Comparison of ENCODE assay signal across 8 cellular contexts in genomic region chr11:3849297-3849874, GRCh38. TPM values are rescaled to one million over a fixed set of nuclear protein-coding genes. Genes with fewer than 3 reads are reported as not detected.
DNase-seq lines count a peak whose midpoint lies in the region; ATAC-seq, FAIRE-seq and TF ChIP-seq lines count a peak whose summit lies in the region.

No MANE protein-coding gene starts in this region.

- H3K4me3 Mint-ChIP-seq in activated T-cell treated with anti-CD3 and anti-CD28 coated beads, Interleukin-2, amount 50 U/mL, for 4 hours: no peak overlapping the region

- no peaks in the 10 kb centered on the region for H3K36me3 ChIP-seq in BJ (ENCODE audit: control insufficient read depth, insufficient read depth, low read length)

- H3K36me3 Mint-ChIP-seq in activated T-cell treated with anti-CD3 and anti-CD28 coated beads, Interleukin-2, amount 50 U/mL, for 4 hours (ENCODE audit: insufficient read depth): no peaks in the 10 kb centered on the region

- peak; percentile 82 for FAIRE-seq in GM18507 (lab: Jason Lieb, UNC)

- H3K27me3 ChIP-seq in BJ (ENCODE audit: control insufficient read depth, insufficient read depth, low read length): no peaks in the 10 kb centered on the region

- no peaks in the 10 kb centered on the region for H3K27me3 Mint-ChIP-seq in activated T-cell treated with anti-CD3 and anti-CD28 coated beads, Interleukin-2, amount 50 U/mL, for 4 hours (ENCODE audit: low read depth)

- ATAC-seq in activated T-cell treated with anti-CD3 and anti-CD28 coated beads, Interleukin-2, amount 50 U/mL, for 4 hours: peak; percentile 52 to 69
- ATAC-seq in sciatic nerve (peak; percentile 65), HG03521 (IDR thresholded peaks at IDR 0.05; ENCODE audit: unreplicated experiment) (no peak), HG03571 (IDR thresholded peaks at IDR 0.05; ENCODE audit: unreplicated experiment) (no peak)

- no peak for DNase-seq in BJ (ENCODE audit: low read depth)
- DNase-seq in GM18507 (ENCODE audit: extremely low spot score, insufficient read length, low read depth): no peak
- DNase-seq in NCI-H345 treated with DMSO at 0.1 percent for 48 hours (lab: John Stamatoyannopoulos, UW; ENCODE audit: unreplicated experiment): peak; percentile 27
- peak; percentile 42 for DNase-seq in activated T-cell treated with anti-CD3 and anti-CD28 coated beads, Interleukin-2, amount 50 U/mL, for 4 hours
- DNase-seq in glomerular visceral epithelial cell (ENCODE audit: extremely low spot score): peak; percentile 43
- DNase-seq in sciatic nerve (ENCODE audit: low spot score): no peak

- intact Hi-C loops in sciatic nerve (cut with DNase I): no loop called here

- CTCF ChIA-PET in BJ (lab: Yijun Ruan, JAX): interaction anchor here (0.6 to 14.0 kb wide), 38 partner anchors 8 to 269 kb away, joined by 3 to 524 read pairs (median 4); partner anchors contain the start of genes PGAP2 and RHOG

- no peak overlapping the region for H3K4me3 ChIP-seq in BJ (ENCODE audit: low read depth, low read length)

- POLR2A ChIA-PET in BJ (lab: Charles Lee): no interaction called here

- H3K4me1 Mint-ChIP-seq in activated T-cell treated with anti-CD3 and anti-CD28 coated beads, Interleukin-2, amount 50 U/mL, for 4 hours (ENCODE audit: low read depth): peaks cover 37% of the 10 kb centered on the region

- TF ChIP-seq CTCF in BJ (IDR thresholded peaks at IDR 0.05; ENCODE audit: insufficient read depth, low read depth, low read length): peak; percentile 70

- H3K9me3 Mint-ChIP-seq in activated T-cell treated with anti-CD3 and anti-CD28 coated beads, Interleukin-2, amount 50 U/mL, for 4 hours: no peaks in the 10 kb centered on the region

RNA-seq across cellular contexts. Expression of gene STIM1, which starts 6.1 kb away (rescaled TPM):
- 24.4 and 54.6 TPM in 2 replicates for polyA plus RNA-seq in BJ (2011; rRNA removed)
- polyA minus RNA-seq in BJ (2011; rRNA and poly(A)+ RNA removed): 53.3 and 74.6 TPM in 2 replicates
- total RNA-seq in activated T-cell treated with anti-CD3 and anti-CD28 coated beads, Interleukin-2, amount 50 U/mL, for 4 hours: 10 to 100 TPM; 35.6 to 42.5 (median 37.4) TPM
- total RNA-seq in sciatic nerve: 49.6 TPM

RNA-seq across cellular contexts. Expression of gene RHOG, which starts 8.6 kb away (rescaled TPM):
- polyA plus RNA-seq in BJ (2011; rRNA removed): 61.2 and 96.8 TPM in 2 replicates
- polyA minus RNA-seq in BJ (2011; rRNA and poly(A)+ RNA removed): 110 and 116 TPM in 2 replicates
- 100 to 1,000 TPM; 174 to 187 (median 184) TPM for total RNA-seq in activated T-cell treated with anti-CD3 and anti-CD28 coated beads, Interleukin-2, amount 50 U/mL, for 4 hours
- total RNA-seq in sciatic nerve: 50.6 TPM

RNA-seq across cellular contexts. Expression of gene PGAP2, which starts 41.0 kb away (rescaled TPM):
- polyA plus RNA-seq in BJ (2011; rRNA removed): 22.3 and 34.9 TPM in 2 replicates
- polyA minus RNA-seq in BJ (2011; rRNA and poly(A)+ RNA removed): 17.0 and 20.0 TPM in 2 replicates
- 10 to 100 TPM; 28.9 to 31.2 (median 29.0) TPM for total RNA-seq in activated T-cell treated with anti-CD3 and anti-CD28 coated beads, Interleukin-2, amount 50 U/mL, for 4 hours
- 15.8 TPM for total RNA-seq in sciatic nerve

RNA-seq across cellular contexts. Expression of gene NUP98, which starts 52.0 kb away (rescaled TPM):
- polyA plus RNA-seq in BJ (2011; rRNA removed): 103 and 145 TPM in 2 replicates
- polyA minus RNA-seq in BJ (2011; rRNA and poly(A)+ RNA removed): 228 and 396 TPM in 2 replicates
- total RNA-seq in activated T-cell treated with anti-CD3 and anti-CD28 coated beads, Interleukin-2, amount 50 U/mL, for 4 hours: 100 to 1,000 TPM; 118 to 124 (median 119) TPM
- total RNA-seq in sciatic nerve: 93.1 TPM

Comparison
In these comparisons a context has a peak if more than half of its experiments do, and no peak if none do; other contexts are left out.
1. DNase-seq: peak in NCI-H345 treated with DMSO at 0.1 percent for 48 hours (single experiment), activated T-cell treated with anti-CD3 and anti-CD28 coated beads, Interleukin-2, amount 50 U/mL, for 4 hours (single experiment) and glomerular visceral epithelial cell (single experiment); none in BJ (single experiment), GM18507 (single experiment) and sciatic nerve (single experiment).
2. ATAC-seq: peak in activated T-cell treated with anti-CD3 and anti-CD28 coated beads, Interleukin-2, amount 50 U/mL, for 4 hours (2 of 2) and sciatic nerve (single experiment); none in HG03521 (single experiment) and HG03571 (single experiment).